In genomic region chr19:39412100-39412866, GRCh38 we compare ENCODE assay signal across 8 cellular contexts. TPM values are rescaled to one million over a fixed set of nuclear protein-coding genes. Genes with fewer than 3 reads are reported as not detected.
DNase-seq lines count a peak whose midpoint lies in the region; ATAC-seq lines count a peak whose summit lies in the region.

PLEKHG2 (plus strand) TSS chr19:39412669; CDS start chr19:39414087, 1,418 bp downstream.

- peak within 1 kb of the TSS; percentile 100 for H3K27ac Mint-ChIP-seq in IgD-negative memory B cell

- ATAC-seq in GM21528 (IDR thresholded peaks at IDR 0.05; ENCODE audit: low FRiP score, unreplicated experiment) = peak; percentile 48

- DNase-seq in DMS153 (lab: John Stamatoyannopoulos, UW) (peak; percentile 99), OCI-M1 (lab: John Stamatoyannopoulos, UW) (peak; percentile 100), activated T-cell treated with anti-CD3 and anti-CD28 coated beads for 24 hours (ENCODE audit: low read depth) (peak; percentile 93), epidermal melanocyte (ENCODE audit: insufficient read length, low spot score) (peak; percentile 100)
- peak; percentile 94 to 97 for DNase-seq in stimulated activated CD8-positive, alpha-beta memory T cell treated with anti-CD3 and anti-CD28 coated beads, Interleukin-4, amount 100 ng/mL, for 1 hour (ENCODE audit: low read depth in 2 of 2, low spot score in 1 of 2)

- peaks cover 23 to 25% (median 24%) of the 10 kb centered on the region in 3 donors for H3K4me1 Mint-ChIP-seq in IgD-negative memory B cell

- peaks cover 0 to 2% (median 0%) of the 10 kb centered on the region in 3 donors for H3K9me3 Mint-ChIP-seq in IgD-negative memory B cell

- peaks cover 2% of the 10 kb centered on the region for H3K27me3 Mint-ChIP-seq in IgD-negative memory B cell

- H3K9me3 ChIP-seq in mononuclear cell (ENCODE audit: low read depth, low read length) = no peaks in the 10 kb centered on the region

- H3K4me3 Mint-ChIP-seq in IgD-negative memory B cell = peak within 1 kb of the TSS; percentile 94 to 97 (median 96)

- peaks cover 35% of the 10 kb centered on the region for H3K4me1 ChIP-seq in mononuclear cell (ENCODE audit: insufficient read depth, low read length)

- H3K27me3 ChIP-seq in mononuclear cell (ENCODE audit: insufficient read depth, low read length) = no peaks in the 10 kb centered on the region

- H3K36me3 Mint-ChIP-seq in IgD-negative memory B cell = peaks cover 15% of the 10 kb centered on the region

- H3K4me3 ChIP-seq in mononuclear cell (ENCODE audit: low read length) = peak within 1 kb of the TSS; percentile 100

RNA-seq across cellular contexts. Expression of gene PLEKHG2, which starts in this region (rescaled TPM):
- polyA plus RNA-seq in IgD-negative memory B cell = 6.5 TPM
- total RNA-seq in mononuclear cell = 21.5 TPM

Comparison
In these comparisons a context has a peak if more than half of its experiments do, and no peak if none do; other contexts are left out.
1. Peak in every context shown above with its lines: DNase-seq, ATAC-seq and H3K4me3 ChIP-seq.